8 cellular contexts compared by ENCODE assay signal in the genomic region with DNA sequence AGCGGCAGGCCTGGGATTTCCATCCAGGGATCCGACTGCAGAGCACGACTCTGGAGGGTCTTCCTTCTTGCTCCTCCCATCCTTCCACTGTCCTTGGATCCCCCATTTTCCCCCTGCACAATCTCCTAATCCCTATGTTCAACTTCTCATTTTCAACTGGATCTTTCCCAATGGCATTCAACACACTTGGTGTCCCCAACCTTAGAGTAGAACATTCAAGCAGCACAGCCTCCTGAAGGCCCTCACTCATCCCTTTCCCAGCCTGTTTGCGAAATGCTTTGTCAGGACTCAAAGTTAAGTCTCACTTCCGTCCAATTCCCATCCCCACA. TPM values are rescaled to one million over a fixed set of nuclear protein-coding genes. Genes with fewer than 3 reads are reported as not detected.
DNase-seq lines count a peak whose midpoint lies in the region; ATAC-seq and TF ChIP-seq lines count a peak whose summit lies in the region.

No MANE protein-coding gene starts in this region.

- DNase-seq in activated naive CD4-positive, alpha-beta T cell (lab: John Stamatoyannopoulos, UW): no peak
- no peak for DNase-seq in ascending aorta (ENCODE audit: low spot score in 2 of 2)
- no peak for DNase-seq in lower lobe of right lung
- no peak for DNase-seq in upper lobe of left lung
- DNase-seq in NCI-H748 treated with DMSO at 0.1 percent for 48 hours (lab: John Stamatoyannopoulos, UW): no peak
- no peak for DNase-seq in NCI-H774 (lab: John Stamatoyannopoulos, UW)

- WGBS in upper lobe of left lung, 2 donors: 28 to 32% methylated on average over 5 of the region's 5 CpGs

- H3K27ac ChIP-seq in ascending aorta: peak overlapping the region; percentile 73 to 80
- H3K27ac ChIP-seq in lower lobe of right lung: peak overlapping the region; percentile 85
- H3K27ac ChIP-seq in upper lobe of left lung: peak overlapping the region; percentile 70 to 96 (median 82)

- peak overlapping the region; percentile 95 for H3K4me3 Mint-ChIP-seq in activated naive CD4-positive, alpha-beta T cell treated with anti-CD3 and anti-CD28 coated beads, Interleukin-2, amount 50 U/mL, for 24 hours

- peaks cover 20% of the 10 kb centered on the region for H3K36me3 Mint-ChIP-seq in activated naive CD4-positive, alpha-beta T cell treated with anti-CD3 and anti-CD28 coated beads, Interleukin-2, amount 50 U/mL, for 24 hours

- H3K4me3 ChIP-seq in ascending aorta (peak overlapping the region; percentile 83 to 86), lower lobe of right lung (peak overlapping the region; percentile 78), upper lobe of left lung (peak overlapping the region; percentile 37 to 97 (median 67))

- no peaks in the 10 kb centered on the region for H3K9me3 ChIP-seq in ascending aorta
- no peaks in the 10 kb centered on the region for H3K9me3 ChIP-seq in lower lobe of right lung
- H3K9me3 ChIP-seq in upper lobe of left lung: no peaks in the 10 kb centered on the region

- intact Hi-C loops in ascending aorta (cut with DNase I): loop anchor here (2.0 to 10.0 kb wide), 2 partner anchors 228 to 1024 kb away; a partner anchor contains a TSS
- intact Hi-C loops in lower lobe of right lung (cut with DNase I): no loop called here

- no peak for TF ChIP-seq EP300 in upper lobe of left lung (IDR thresholded peaks at IDR 0.05)

- ATAC-seq in lower lobe of right lung (no peak), upper lobe of left lung (ENCODE audit: low FRiP score in 2 of 2) (no peak), GM19463 (IDR thresholded peaks at IDR 0.05; ENCODE audit: unreplicated experiment) (no peak)

- peaks cover 30% of the 10 kb centered on the region for H3K4me1 Mint-ChIP-seq in activated naive CD4-positive, alpha-beta T cell treated with anti-CD3 and anti-CD28 coated beads, Interleukin-2, amount 50 U/mL, for 24 hours

- peak overlapping the region; percentile 89 for H3K27ac Mint-ChIP-seq in activated naive CD4-positive, alpha-beta T cell treated with anti-CD3 and anti-CD28 coated beads, Interleukin-2, amount 50 U/mL, for 24 hours

- peaks cover 6 to 16% of the 10 kb centered on the region in 2 donors for H3K4me1 ChIP-seq in ascending aorta
- peaks cover 37% of the 10 kb centered on the region for H3K4me1 ChIP-seq in lower lobe of right lung
- H3K4me1 ChIP-seq in upper lobe of left lung: peaks cover 41 to 53% (median 45%) of the 10 kb centered on the region in 4 donors

- H3K36me3 ChIP-seq in ascending aorta (peaks cover 31 to 39% of the 10 kb centered on the region in 2 donors), lower lobe of right lung (peaks cover 45% of the 10 kb centered on the region), upper lobe of left lung (peaks cover 13 to 47% (median 29%) of the 10 kb centered on the region in 4 donors)

- TF ChIP-seq POLR2A in upper lobe of left lung (IDR thresholded peaks at IDR 0.05): no peak

- H3K27me3 ChIP-seq in ascending aorta (no peaks in the 10 kb centered on the region), lower lobe of right lung (ENCODE audit: low read depth) (no peaks in the 10 kb centered on the region), upper lobe of left lung (no peaks in the 10 kb centered on the region)

- TF ChIP-seq CTCF in ascending aorta (IDR thresholded peaks at IDR 0.05) (no peak), lower lobe of right lung (IDR thresholded peaks at IDR 0.05) (no peak), upper lobe of left lung (IDR thresholded peaks at IDR 0.05) (no peak)

- H3K27me3 Mint-ChIP-seq in activated naive CD4-positive, alpha-beta T cell treated with anti-CD3 and anti-CD28 coated beads, Interleukin-2, amount 50 U/mL, for 24 hours: no peaks in the 10 kb centered on the region

- no peaks in the 10 kb centered on the region for H3K9me3 Mint-ChIP-seq in activated naive CD4-positive, alpha-beta T cell treated with anti-CD3 and anti-CD28 coated beads, Interleukin-2, amount 50 U/mL, for 24 hours

RNA-seq across cellular contexts. Expression of a gene that starts 32.3 kb away (rescaled TPM):
- 226 TPM for total RNA-seq in ascending aorta
- total RNA-seq in lower lobe of right lung: 198 TPM
- 100 to 1,000 TPM in 5 of 6 donors, 10 to 100 TPM in 1; 81.7 to 321 (median 218) TPM for total RNA-seq in upper lobe of left lung
